In the genomic region with DNA sequence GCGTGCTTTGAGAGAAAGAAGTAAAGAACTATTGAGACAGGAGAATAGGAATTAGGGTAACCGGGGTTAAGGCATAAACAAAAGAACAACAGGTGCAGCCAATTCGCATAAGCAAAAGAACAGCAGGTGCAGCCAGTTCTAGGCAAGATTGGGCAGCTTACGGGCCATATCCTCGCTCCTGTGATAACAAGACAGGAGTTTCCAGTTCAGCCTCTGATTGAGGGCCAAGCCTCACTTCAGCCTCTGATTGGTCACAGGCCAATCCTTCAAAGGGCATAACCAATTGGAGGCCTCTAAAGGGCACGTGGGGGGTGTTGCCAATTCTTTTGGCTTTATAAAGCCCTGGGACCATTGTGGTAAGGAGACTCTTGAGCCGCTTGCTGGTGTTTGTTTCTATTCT, we compare ENCODE assay signal across 17 cellular contexts.
DNase-seq lines count a peak whose midpoint lies in the region; ATAC-seq and TF ChIP-seq lines count a peak whose summit lies in the region.
"Had no signal": no experiment of that assay in that cellular context is flagged by ENCODE, and none has a peak within 500 bp of the region (broad histone marks: within the 10 kb centered on the region; RNA-seq: fewer than 3 reads in every experiment).

No MANE protein-coding gene starts in this region.

- H4K20me1 ChIP-seq in GM23338 (replicated peaks; ENCODE audit: insufficient read depth) = no peaks in the 10 kb centered on the region

- no peaks in the 10 kb centered on the region for H3K9me3 Mint-ChIP-seq in GM23338
- H3K9me3 Mint-ChIP-seq in endodermal cell = no peaks in the 10 kb centered on the region
- H3K9me3 Mint-ChIP-seq: activated CD8-positive, alpha-beta T cell treated with anti-CD3 and anti-CD28 coated beads for 36 hours; naive thymus-derived CD4-positive, alpha-beta T cell had no signal

- no peak overlapping the region for H3K9ac ChIP-seq in endodermal cell (ENCODE audit: extremely low read depth, low read length, poor library complexity, severe bottlenecking)

- no peaks in the 10 kb centered on the region for H3K36me3 ChIP-seq in GM23338 (ENCODE audit: insufficient read depth)
- H3K36me3 ChIP-seq in endodermal cell (ENCODE audit: control insufficient read depth, insufficient read depth, low read length) = no peaks in the 10 kb centered on the region
- H3K36me3 ChIP-seq: BE2C, ovary, upper lobe of right lung had no signal

- peak; percentile 1 for DNase-seq in DMS 273 (lab: John Stamatoyannopoulos, UW; ENCODE audit: unreplicated experiment)
- DNase-seq in DMS 273 treated with DMSO at 0.1 percent for 48 hours (lab: John Stamatoyannopoulos, UW) = no peak
- peak; percentile 67 for DNase-seq in GM23338 (ENCODE audit: low spot score)
- DNase-seq in NCI-H748 (lab: John Stamatoyannopoulos, UW; ENCODE audit: unreplicated experiment) = peak; percentile 85
- peak; percentile 59 for DNase-seq in endodermal cell
- no peak for DNase-seq in activated CD8-positive, alpha-beta memory T cell treated with anti-CD3 and anti-CD28 coated beads, Interleukin-2, amount 50 U/mL, for 4 hours
- DNase-seq: NCI-H2081 treated with DMSO at 0.1 percent for 48 hours, upper lobe of right lung had no signal

- H3K36me3 Mint-ChIP-seq in GM23338 (ENCODE audit: low read depth) (no peaks in the 10 kb centered on the region), endodermal cell (ENCODE audit: low read depth) (no peaks in the 10 kb centered on the region)
- H3K36me3 Mint-ChIP-seq: naive thymus-derived CD4-positive, alpha-beta T cell had no signal

- H3K9me3 ChIP-seq in endodermal cell (ENCODE audit: control insufficient read depth, low read length) = no peaks in the 10 kb centered on the region
- H3K9me3 ChIP-seq: BE2C, ovary, upper lobe of right lung had no signal

- H3K4me1 Mint-ChIP-seq in GM23338 (peaks cover 30% of the 10 kb centered on the region; the same call in 2 of the 3 replicates), endodermal cell (peaks cover 35% of the 10 kb centered on the region)

- H3K4me1 ChIP-seq in GM23338 (ENCODE audit: insufficient read depth) = peaks cover 26% of the 10 kb centered on the region
- peaks cover 16% of the 10 kb centered on the region for H3K4me1 ChIP-seq in endodermal cell (ENCODE audit: control insufficient read depth, insufficient read depth, low read length)
- H3K4me1 ChIP-seq: BE2C had no signal

- H3K4me3 ChIP-seq in GM23338 (no peak overlapping the region), endodermal cell (ENCODE audit: low read length) (no peak overlapping the region)
- H3K4me3 ChIP-seq: ovary, upper lobe of right lung had no signal

- no peak for TF ChIP-seq CTCF in GM23338 (conservative IDR thresholded peaks at IDR 0.05; ENCODE audit: low read depth in 2 of 2)
- no peak for TF ChIP-seq CTCF in endodermal cell (conservative IDR thresholded peaks at IDR 0.05)

- ATAC-seq in GM23338 = peak; percentile 87
- ATAC-seq in HG02981 (IDR thresholded peaks at IDR 0.05; ENCODE audit: unreplicated experiment) = no peak
- ATAC-seq in GM21423 (IDR thresholded peaks at IDR 0.05; ENCODE audit: unreplicated experiment) = no peak
- ATAC-seq: left colon had no signal

- no peaks in the 10 kb centered on the region for H3K9me2 ChIP-seq in GM23338 (ENCODE audit: insufficient read depth)

- H3K27ac Mint-ChIP-seq in GM23338 (no peak overlapping the region), endodermal cell (no peak overlapping the region)

- no peak overlapping the region for H3K4me2 ChIP-seq in GM23338

- H3K27ac ChIP-seq in GM23338 (ENCODE audit: low read depth) (no peak overlapping the region), endodermal cell (ENCODE audit: low read depth, low read length) (no peak overlapping the region)
- H3K27ac ChIP-seq: 22Rv1, ovary, RWPE1, upper lobe of right lung had no signal

- 88 to 95% methylated on average over 6 to 7 of the region's 7 CpGs for WGBS in endodermal cell (ENCODE audit: insufficient coverage in 1 of 2, insufficient read length in 1 of 2), 2 experiments

- peaks cover 1% of the 10 kb centered on the region for H3K27me3 Mint-ChIP-seq in GM23338 (ENCODE audit: insufficient read depth, low read depth, poor library complexity)
- H3K27me3 Mint-ChIP-seq in endodermal cell (ENCODE audit: insufficient read depth) = peaks cover 2% of the 10 kb centered on the region

- H3F3A ChIP-seq in GM23338 (replicated peaks; ENCODE audit: low read depth) = no peaks in the 10 kb centered on the region

- H3K27me3 ChIP-seq in GM23338 (ENCODE audit: insufficient read depth) (no peaks in the 10 kb centered on the region), endodermal cell (ENCODE audit: control insufficient read depth, insufficient read depth, low read length, poor library complexity, severe bottlenecking) (peaks cover 17% of the 10 kb centered on the region)
- H3K27me3 ChIP-seq: BE2C, ovary, upper lobe of right lung had no signal

- H3K4me3 Mint-ChIP-seq in GM23338 (no peak overlapping the region), endodermal cell (no peak overlapping the region)
- H3K4me3 Mint-ChIP-seq: activated CD8-positive, alpha-beta T cell treated with anti-CD3 and anti-CD28 coated beads for 36 hours had no signal

- no peak overlapping the region for H2AFZ ChIP-seq in GM23338

- H3K79me2 ChIP-seq in GM23338 (replicated peaks; ENCODE audit: insufficient read depth) = no peaks in the 10 kb centered on the region

TF ChIP-seq in GM23338, 12 proteins besides CTCF, POLR2A, EP300 and RAD21:
- TF ChIP-seq, protein P1, sequence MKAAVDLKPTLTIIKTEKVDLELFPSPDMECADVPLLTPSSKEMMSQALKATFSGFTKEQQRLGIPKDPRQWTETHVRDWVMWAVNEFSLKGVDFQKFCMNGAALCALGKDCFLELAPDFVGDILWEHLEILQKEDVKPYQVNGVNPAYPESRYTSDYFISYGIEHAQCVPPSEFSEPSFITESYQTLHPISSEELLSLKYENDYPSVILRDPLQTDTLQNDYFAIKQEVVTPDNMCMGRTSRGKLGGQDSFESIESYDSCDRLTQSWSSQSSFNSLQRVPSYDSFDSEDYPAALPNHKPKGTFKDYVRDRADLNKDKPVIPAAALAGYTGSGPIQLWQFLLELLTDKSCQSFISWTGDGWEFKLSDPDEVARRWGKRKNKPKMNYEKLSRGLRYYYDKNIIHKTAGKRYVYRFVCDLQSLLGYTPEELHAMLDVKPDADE (IDR thresholded peaks at IDR 0.05) = no peak
- TF ChIP-seq, protein P2, sequence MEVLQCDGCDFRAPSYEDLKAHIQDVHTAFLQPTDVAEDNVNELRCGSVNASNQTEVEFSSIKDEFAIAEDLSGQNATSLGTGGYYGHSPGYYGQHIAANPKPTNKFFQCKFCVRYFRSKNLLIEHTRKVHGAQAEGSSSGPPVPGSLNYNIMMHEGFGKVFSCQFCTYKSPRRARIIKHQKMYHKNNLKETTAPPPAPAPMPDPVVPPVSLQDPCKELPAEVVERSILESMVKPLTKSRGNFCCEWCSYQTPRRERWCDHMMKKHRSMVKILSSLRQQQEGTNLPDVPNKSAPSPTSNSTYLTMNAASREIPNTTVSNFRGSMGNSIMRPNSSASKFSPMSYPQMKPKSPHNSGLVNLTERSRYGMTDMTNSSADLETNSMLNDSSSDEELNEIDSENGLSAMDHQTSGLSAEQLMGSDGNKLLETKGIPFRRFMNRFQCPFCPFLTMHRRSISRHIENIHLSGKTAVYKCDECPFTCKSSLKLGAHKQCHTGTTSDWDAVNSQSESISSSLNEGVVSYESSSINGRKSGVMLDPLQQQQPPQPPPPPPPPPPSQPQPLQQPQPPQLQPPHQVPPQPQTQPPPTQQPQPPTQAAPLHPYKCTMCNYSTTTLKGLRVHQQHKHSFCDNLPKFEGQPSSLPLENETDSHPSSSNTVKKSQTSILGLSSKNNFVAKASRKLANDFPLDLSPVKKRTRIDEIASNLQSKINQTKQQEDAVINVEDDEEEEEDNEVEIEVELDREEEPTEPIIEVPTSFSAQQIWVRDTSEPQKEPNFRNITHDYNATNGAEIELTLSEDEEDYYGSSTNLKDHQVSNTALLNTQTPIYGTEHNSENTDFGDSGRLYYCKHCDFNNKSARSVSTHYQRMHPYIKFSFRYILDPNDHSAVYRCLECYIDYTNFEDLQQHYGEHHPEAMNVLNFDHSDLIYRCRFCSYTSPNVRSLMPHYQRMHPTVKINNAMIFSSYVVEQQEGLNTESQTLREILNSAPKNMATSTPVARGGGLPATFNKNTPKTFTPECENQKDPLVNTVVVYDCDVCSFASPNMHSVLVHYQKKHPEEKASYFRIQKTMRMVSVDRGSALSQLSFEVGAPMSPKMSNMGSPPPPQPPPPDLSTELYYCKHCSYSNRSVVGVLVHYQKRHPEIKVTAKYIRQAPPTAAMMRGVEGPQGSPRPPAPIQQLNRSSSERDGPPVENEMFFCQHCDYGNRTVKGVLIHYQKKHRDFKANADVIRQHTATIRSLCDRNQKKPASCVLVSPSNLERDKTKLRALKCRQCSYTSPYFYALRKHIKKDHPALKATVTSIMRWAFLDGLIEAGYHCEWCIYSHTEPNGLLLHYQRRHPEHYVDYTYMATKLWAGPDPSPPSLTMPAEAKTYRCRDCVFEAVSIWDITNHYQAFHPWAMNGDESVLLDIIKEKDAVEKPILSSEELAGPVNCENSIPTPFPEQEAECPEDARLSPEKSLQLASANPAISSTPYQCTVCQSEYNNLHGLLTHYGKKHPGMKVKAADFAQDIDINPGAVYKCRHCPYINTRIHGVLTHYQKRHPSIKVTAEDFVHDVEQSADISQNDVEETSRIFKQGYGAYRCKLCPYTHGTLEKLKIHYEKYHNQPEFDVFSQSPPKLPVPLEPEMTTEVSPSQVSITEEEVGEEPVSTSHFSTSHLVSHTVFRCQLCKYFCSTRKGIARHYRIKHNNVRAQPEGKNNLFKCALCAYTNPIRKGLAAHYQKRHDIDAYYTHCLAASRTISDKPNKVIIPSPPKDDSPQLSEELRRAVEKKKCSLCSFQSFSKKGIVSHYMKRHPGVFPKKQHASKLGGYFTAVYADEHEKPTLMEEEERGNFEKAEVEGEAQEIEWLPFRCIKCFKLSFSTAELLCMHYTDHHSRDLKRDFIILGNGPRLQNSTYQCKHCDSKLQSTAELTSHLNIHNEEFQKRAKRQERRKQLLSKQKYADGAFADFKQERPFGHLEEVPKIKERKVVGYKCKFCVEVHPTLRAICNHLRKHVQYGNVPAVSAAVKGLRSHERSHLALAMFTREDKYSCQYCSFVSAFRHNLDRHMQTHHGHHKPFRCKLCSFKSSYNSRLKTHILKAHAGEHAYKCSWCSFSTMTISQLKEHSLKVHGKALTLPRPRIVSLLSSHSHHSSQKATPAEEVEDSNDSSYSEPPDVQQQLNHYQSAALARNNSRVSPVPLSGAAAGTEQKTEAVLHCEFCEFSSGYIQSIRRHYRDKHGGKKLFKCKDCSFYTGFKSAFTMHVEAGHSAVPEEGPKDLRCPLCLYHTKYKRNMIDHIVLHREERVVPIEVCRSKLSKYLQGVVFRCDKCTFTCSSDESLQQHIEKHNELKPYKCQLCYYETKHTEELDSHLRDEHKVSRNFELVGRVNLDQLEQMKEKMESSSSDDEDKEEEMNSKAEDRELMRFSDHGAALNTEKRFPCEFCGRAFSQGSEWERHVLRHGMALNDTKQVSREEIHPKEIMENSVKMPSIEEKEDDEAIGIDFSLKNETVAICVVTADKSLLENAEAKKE (CRISPR knock-in tag; IDR thresholded peaks at IDR 0.05) = 0 out of 2 replicates have a peak, but pooled peaks have one; percentile 3

Comparison
In these comparisons a context has a peak if more than half of its experiments do, and no peak if none do; other contexts are left out.
1. DNase-seq: peak in DMS 273 (single experiment), GM23338 (single experiment), NCI-H748 (single experiment) and endodermal cell (single experiment); none in DMS 273 treated with DMSO at 0.1 percent for 48 hours (single experiment) and activated CD8-positive, alpha-beta memory T cell treated with anti-CD3 and anti-CD28 coated beads, Interleukin-2, amount 50 U/mL, for 4 hours (single experiment).